ENCODE assay signal across 16 cellular contexts in the genomic region with DNA sequence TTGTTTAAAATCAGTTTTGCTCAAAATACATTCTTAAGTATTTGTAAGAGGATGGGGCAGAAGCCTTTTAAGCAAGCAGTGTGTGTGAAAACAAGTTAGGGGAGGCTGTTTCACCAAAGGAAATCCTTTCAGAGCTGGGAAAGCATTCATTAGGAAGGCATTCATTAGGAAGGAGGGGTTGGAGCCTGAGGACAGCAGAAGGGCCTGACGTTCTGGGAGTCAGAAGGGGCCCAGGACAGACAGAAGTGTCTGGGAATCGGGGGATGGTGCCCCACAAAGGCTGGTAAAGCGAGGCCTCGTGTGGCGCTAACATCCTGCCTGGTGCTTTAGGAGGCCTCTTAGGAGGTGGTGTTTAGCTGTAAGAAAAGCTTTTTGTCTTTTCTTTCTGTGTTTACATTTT.
A peak's percentile ranks its signal among the peaks of the same experiment; 100 is the strongest.
DNase-seq lines count a peak whose midpoint lies in the region; ATAC-seq and TF ChIP-seq lines count a peak whose summit lies in the region.
"Had no signal": no experiment of that assay in that cellular context is flagged by ENCODE, and none has a peak within 500 bp of the region (broad histone marks: within the 10 kb centered on the region; RNA-seq: fewer than 3 reads in every experiment).

No MANE protein-coding gene starts in this region.

- peak overlapping the region; percentile 87 for H3K27ac Mint-ChIP-seq in endodermal cell
- H3K27ac Mint-ChIP-seq: activated naive CD8-positive, alpha-beta T cell treated with anti-CD3 and anti-CD28 coated beads, Interleukin-2, amount 50 U/mL, for 24 hours; B cell; HFFc6; naive B cell had no signal

- ATAC-seq in HG03039 (IDR thresholded peaks at IDR 0.05; ENCODE audit: unreplicated experiment) = no peak
- ATAC-seq: activated naive CD8-positive, alpha-beta T cell treated with anti-CD3 and anti-CD28 coated beads, Interleukin-2, amount 50 U/mL, for 24 hours had no signal

- H3K4me1 ChIP-seq in HUES64 (ENCODE audit: insufficient read depth, low read length) (0 out of 2 replicates have a peak, but pooled peaks cover 6% of the 10 kb centered on the region), endodermal cell (ENCODE audit: control insufficient read depth, insufficient read depth, low read length) (peaks cover 5% of the 10 kb centered on the region), suprapubic skin (no peaks in the 10 kb centered on the region), ovary (ENCODE audit: insufficient read depth) (no peaks in the 10 kb centered on the region)

- TF ChIP-seq CTCF in endodermal cell (conservative IDR thresholded peaks at IDR 0.05) = no peak
- TF ChIP-seq CTCF in suprapubic skin (IDR thresholded peaks at IDR 0.05) = no peak
- TF ChIP-seq CTCF in ovary (IDR thresholded peaks at IDR 0.05) = no peak
- no peak for TF ChIP-seq CTCF in dorsolateral prefrontal cortex (IDR thresholded peaks at IDR 0.05 in 54 of 56, conservative IDR thresholded peaks at IDR 0.05 in 2 of 56; ENCODE audit: low read depth in 1 of 56, partially characterized antibody in 56 of 56)

- peaks cover 2% of the 10 kb centered on the region for H3K27me3 Mint-ChIP-seq in endodermal cell (ENCODE audit: insufficient read depth)
- H3K27me3 Mint-ChIP-seq: B cell had no signal

- H3K27ac ChIP-seq in HUES64 (ENCODE audit: low read depth, low read length) (peak overlapping the region; percentile 64), endodermal cell (ENCODE audit: low read depth, low read length) (no peak overlapping the region), suprapubic skin (peak overlapping the region; percentile 23), ovary (no peak overlapping the region), dorsolateral prefrontal cortex (peak overlapping the region in 9 of 59 donors; percentile 1 to 61 (median 23))
- H3K27ac ChIP-seq: RWPE1 had no signal

- H3K36me3 ChIP-seq in HUES64 (ENCODE audit: insufficient read depth, low read length) (no peaks in the 10 kb centered on the region), endodermal cell (ENCODE audit: control insufficient read depth, insufficient read depth, low read length) (no peaks in the 10 kb centered on the region), suprapubic skin (no peaks in the 10 kb centered on the region), ovary (no peaks in the 10 kb centered on the region)

- WGBS in HUES64 = 53% methylated on average over 5 of the region's 5 CpGs
- 54 to 75% methylated on average over 2 to 5 of the region's 5 CpGs for WGBS in endodermal cell (ENCODE audit: insufficient coverage in 1 of 2, insufficient read length in 1 of 2), 2 experiments
- 77% methylated on average over 5 of the region's 5 CpGs for WGBS in suprapubic skin
- 64 to 74% (median 73%) methylated on average over 5 of the region's 5 CpGs for WGBS in ovary, 3 donors

- H3K4me3 Mint-ChIP-seq in endodermal cell = no peak overlapping the region
- H3K4me3 Mint-ChIP-seq: activated naive CD8-positive, alpha-beta T cell treated with anti-CD3 and anti-CD28 coated beads, Interleukin-2, amount 50 U/mL, for 24 hours; B cell; HFFc6 had no signal

- H3K9ac ChIP-seq in HUES64 (ENCODE audit: low read depth, low read length) = no peak overlapping the region
- H3K9ac ChIP-seq in endodermal cell (ENCODE audit: extremely low read depth, low read length, poor library complexity, severe bottlenecking) = peak overlapping the region; percentile 13

- intact Hi-C loops in ovary (cut with DNase I) = no loop called here
- intact Hi-C loops in dorsolateral prefrontal cortex (cut with DNase I) = no loop called here

- peaks cover 22% of the 10 kb centered on the region for H3K4me1 Mint-ChIP-seq in endodermal cell
- H3K4me1 Mint-ChIP-seq: activated naive CD8-positive, alpha-beta T cell treated with anti-CD3 and anti-CD28 coated beads, Interleukin-2, amount 50 U/mL, for 24 hours; B cell; naive B cell had no signal

- H3K36me3 Mint-ChIP-seq in endodermal cell (ENCODE audit: low read depth) = peaks cover 7% of the 10 kb centered on the region

- DNase-seq in endodermal cell (peak; percentile 70), lung microvascular endothelial cell (ENCODE audit: low read depth in 2 of 2) (peak; percentile 17 to 66), suprapubic skin (ENCODE audit: low spot score in 2 of 2) (peak in 1 of 2 donors; percentile 28), KG1 (lab: John Stamatoyannopoulos, UW) (no peak), ovary (no peak), dorsolateral prefrontal cortex (no peak)
- DNase-seq: activated CD4-positive, alpha-beta T cell treated with anti-CD3 and anti-CD28 coated beads for 48 hours; activated naive CD8-positive, alpha-beta T cell treated with anti-CD3 and anti-CD28 coated beads, Interleukin-2, amount 50 U/mL, for 24 hours; activated T-cell treated with anti-CD3 and anti-CD28 coated beads, Interleukin-2, amount 50 U/mL, for 1 hour; HFFc6; naive B cell; NCI-H2081 had no signal

- TF ChIP-seq EP300 in suprapubic skin (IDR thresholded peaks at IDR 0.05) (no peak), ovary (IDR thresholded peaks at IDR 0.05) (no peak)

- peaks cover 27% of the 10 kb centered on the region for H3K9me3 Mint-ChIP-seq in endodermal cell

- TF ChIP-seq POLR2A in suprapubic skin (IDR thresholded peaks at IDR 0.05) (no peak), ovary (IDR thresholded peaks at IDR 0.05) (no peak)

- peaks cover 17% of the 10 kb centered on the region for H3K9me3 ChIP-seq in HUES64 (ENCODE audit: insufficient read depth, low read depth, low read length)
- peaks cover 42% of the 10 kb centered on the region for H3K9me3 ChIP-seq in endodermal cell (ENCODE audit: control insufficient read depth, low read length)
- H3K9me3 ChIP-seq in suprapubic skin = no peaks in the 10 kb centered on the region
- H3K9me3 ChIP-seq in ovary = no peaks in the 10 kb centered on the region

- H3K27me3 ChIP-seq in HUES64 (ENCODE audit: insufficient read depth, low read length) (no peaks in the 10 kb centered on the region), endodermal cell (ENCODE audit: control insufficient read depth, insufficient read depth, low read length, poor library complexity, severe bottlenecking) (no peaks in the 10 kb centered on the region), suprapubic skin (no peaks in the 10 kb centered on the region), ovary (no peaks in the 10 kb centered on the region), dorsolateral prefrontal cortex (no peaks in the 10 kb centered on the region)

- H3K4me3 ChIP-seq in HUES64 (ENCODE audit: low read length) = no peak overlapping the region
- peak overlapping the region; percentile 65 for H3K4me3 ChIP-seq in endodermal cell (ENCODE audit: low read length)
- no peak overlapping the region for H3K4me3 ChIP-seq in suprapubic skin
- H3K4me3 ChIP-seq in ovary = no peak overlapping the region
- H3K4me3 ChIP-seq in dorsolateral prefrontal cortex = no peak overlapping the region

Comparison
In these comparisons a context has a peak if more than half of its experiments do, and no peak if none do; other contexts are left out.
1. H3K27ac ChIP-seq: peak in HUES64 (single experiment) and suprapubic skin (single experiment); none in endodermal cell (single experiment) and ovary (0 of 2).
2. DNase-seq: peak in endodermal cell (single experiment) and lung microvascular endothelial cell (2 of 2); none in KG1 (single experiment), ovary (0 of 5) and dorsolateral prefrontal cortex (0 of 10).